ENCODE assay signal across 26 cellular contexts in the genomic region with DNA sequence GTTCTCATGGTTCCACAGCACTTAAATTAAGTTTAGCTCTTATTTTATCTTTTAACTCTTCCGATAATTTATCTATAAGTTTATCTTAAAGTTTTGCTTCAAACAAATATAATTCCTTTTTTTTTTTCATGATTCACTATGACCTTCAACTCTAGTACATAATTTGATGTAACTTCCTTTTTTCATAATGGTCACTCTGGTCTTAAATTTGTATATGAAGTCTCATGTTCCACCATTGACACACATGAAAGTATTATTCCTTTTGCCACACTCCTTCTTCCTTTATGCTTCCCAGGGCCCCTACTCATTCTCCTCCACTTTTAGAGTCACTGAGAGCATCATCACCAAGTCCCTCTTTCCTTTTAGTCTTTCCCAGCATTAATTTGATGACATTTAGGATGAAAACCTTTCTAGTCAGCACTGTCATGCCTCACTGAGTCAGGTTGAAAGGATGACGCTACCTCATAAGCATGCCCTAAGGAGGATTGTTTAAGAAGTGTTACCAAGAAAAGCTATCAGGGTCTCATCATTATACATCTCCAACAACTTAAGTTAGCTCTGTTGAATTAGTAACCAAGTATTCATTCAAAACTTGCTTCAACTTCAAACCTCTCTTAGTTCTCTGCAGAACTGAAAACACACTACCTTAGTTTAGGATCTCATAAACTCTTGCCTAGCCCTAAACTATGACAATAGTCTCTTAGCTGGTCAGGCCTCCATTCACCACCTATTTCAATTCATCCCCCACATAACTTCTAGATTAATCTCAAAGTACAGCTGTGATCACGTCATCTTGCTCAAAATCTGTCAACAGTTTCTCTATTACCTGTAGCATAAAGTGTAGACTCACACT. TPM values are rescaled to one million over a fixed set of nuclear protein-coding genes. Genes with fewer than 3 reads are reported as not detected.
DNase-seq lines count a peak whose midpoint lies in the region; ATAC-seq, FAIRE-seq and TF ChIP-seq lines count a peak whose summit lies in the region.
"Had no signal": no experiment of that assay in that cellular context is flagged by ENCODE, and none has a peak within 500 bp of the region (broad histone marks: within the 10 kb centered on the region; RNA-seq: fewer than 3 reads in every experiment).

No MANE protein-coding gene starts in this region.

- DNase-seq in AML-193 (lab: John Stamatoyannopoulos, UW) (peak; percentile 4 to 26), GM12891 (ENCODE audit: insufficient read length, low spot score) (no peak), OCI-M1 (lab: John Stamatoyannopoulos, UW) (peak; percentile 26), kidney glomerular epithelial cell (lab: John Stamatoyannopoulos, UW) (peak; percentile 70), NCI-H187 treated with DMSO at 0.1 percent for 48 hours (lab: John Stamatoyannopoulos, UW) (no peak)
- DNase-seq: activated CD4-positive, alpha-beta T cell treated with anti-CD3 and anti-CD28 coated beads for 36 hours; activated CD8-positive, alpha-beta T cell treated with anti-CD3 and anti-CD28 coated beads for 36 hours; activated naive CD4-positive, alpha-beta T cell treated with Interleukin-2 at 50 U/mL for 16 hours; adrenal gland; body of pancreas; dermis blood vessel endothelial cell; DMS153; endodermal cell; H7; islet precursor cell; NCI-H146; NCI-H2171 treated with DMSO at 0.1 percent for 48 hours; NCI-H510A treated with DMSO at 0.1 percent for 48 hours; PC-3; SK-N-SH had no signal

- peak; percentile 78 for FAIRE-seq in GM12891 (lab: Jason Lieb, UNC)
- FAIRE-seq: TTC549 had no signal

- ATAC-seq in GM18505 (IDR thresholded peaks at IDR 0.05; ENCODE audit: unreplicated experiment) = no peak
- ATAC-seq in GM19452 (IDR thresholded peaks at IDR 0.05; ENCODE audit: unreplicated experiment) = no peak
- ATAC-seq in GM19463 (IDR thresholded peaks at IDR 0.05; ENCODE audit: unreplicated experiment) = no peak
- ATAC-seq: activated CD4-positive, alpha-beta T cell treated with anti-CD3 and anti-CD28 coated beads for 36 hours; activated CD8-positive, alpha-beta T cell treated with anti-CD3 and anti-CD28 coated beads for 36 hours; body of pancreas; esophagus mucosa; PC-3; sciatic nerve had no signal

- TF ChIP-seq POLR2A in GM12891 (IDR thresholded peaks at IDR 0.05; ENCODE audit: low read depth, low read length) (no peak), GM18505 (IDR thresholded peaks at IDR 0.05; ENCODE audit: borderline replicate concordance, extremely low read depth, insufficient read depth, insufficient read length) (no peak)

TF ChIP-seq in GM12891, 5 proteins besides CTCF, POLR2A, EP300 and RAD21:
- no peak for TF ChIP-seq SPI1 (IDR thresholded peaks at IDR 0.05; ENCODE audit: low read depth, low read length)
- TF ChIP-seq POLR2AphosphoS5 (IDR thresholded peaks at IDR 0.05; ENCODE audit: low read depth, low read length) = no peak
- no peak for TF ChIP-seq PAX5 (IDR thresholded peaks at IDR 0.05; ENCODE audit: insufficient read depth, low read length, severe bottlenecking)
- TF ChIP-seq TAF1 (IDR thresholded peaks at IDR 0.05; ENCODE audit: low read depth, low read length) = no peak
- no peak for TF ChIP-seq POU2F2 (IDR thresholded peaks at IDR 0.05; ENCODE audit: low read depth, low read length)

RNA-seq across cellular contexts. Expression of gene AUNIP, which starts 14.5 kb away (rescaled TPM):
- 4.4 TPM for polyA plus RNA-seq in GM12891 (2012; ENCODE audit: low read depth, missing spikeins)

RNA-seq across cellular contexts. Expression of gene MTFR1L, which starts 25.0 kb away (rescaled TPM):
- 31.3 TPM for polyA plus RNA-seq in GM12891 (2012; ENCODE audit: low read depth, missing spikeins)

RNA-seq across cellular contexts. Expression of gene PAQR7, which starts 30.8 kb away (rescaled TPM):
- 7.8 TPM for polyA plus RNA-seq in GM12891 (2012; ENCODE audit: low read depth, missing spikeins)

RNA-seq across cellular contexts. Expression of gene SELENON, which starts 44.7 kb away (rescaled TPM):
- 2.9 TPM for polyA plus RNA-seq in GM12891 (2012; ENCODE audit: low read depth, missing spikeins)

Comparison
In these comparisons a context has a peak if more than half of its experiments do, and no peak if none do; other contexts are left out.
1. DNase-seq: peak in AML-193 (2 of 2), OCI-M1 (single experiment) and kidney glomerular epithelial cell (single experiment); none in GM12891 (single experiment) and NCI-H187 treated with DMSO at 0.1 percent for 48 hours (single experiment).